In the genomic region with DNA sequence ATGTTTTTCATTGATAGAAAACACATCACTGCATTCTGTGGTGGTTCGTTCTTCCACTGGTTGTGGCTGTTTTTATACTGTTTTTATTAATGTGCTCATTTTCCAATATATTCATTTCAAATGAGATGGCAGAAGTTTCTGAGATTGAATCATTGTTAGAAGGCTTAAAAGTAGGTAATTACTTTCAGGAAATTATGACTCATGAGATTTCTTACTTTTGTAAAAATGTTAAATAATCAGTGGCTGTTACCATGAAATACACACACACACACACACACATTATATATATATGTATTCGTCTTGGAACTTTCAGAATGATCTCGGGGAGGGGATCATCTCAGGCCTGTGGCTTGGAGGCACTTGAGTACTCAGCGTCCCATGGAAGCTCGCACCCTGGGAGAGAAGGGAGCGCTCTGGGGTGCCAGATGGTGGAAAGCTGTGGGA, we compare ENCODE assay signal across 19 cellular contexts.
DNase-seq lines count a peak whose midpoint lies in the region; ATAC-seq, FAIRE-seq and TF ChIP-seq lines count a peak whose summit lies in the region.
"Had no signal": no experiment of that assay in that cellular context is flagged by ENCODE, and none has a peak within 500 bp of the region (broad histone marks: within the 10 kb centered on the region; RNA-seq: fewer than 3 reads in every experiment).

No MANE protein-coding gene starts in this region.

- TF ChIP-seq CTCF in lower leg skin (IDR thresholded peaks at IDR 0.05), result no peak

- intact Hi-C loops in lower leg skin (cut with DNase I; ENCODE audit: low total_unique reads), result no loop called here

- no peak for FAIRE-seq in frontal cortex (lab: Jason Lieb, UNC)

- H3K4me3 Mint-ChIP-seq in central memory CD8-positive, alpha-beta T cell, result no peak overlapping the region
- H3K4me3 Mint-ChIP-seq: nephron progenitor cell, T-cell had no signal

- H3K9me3 Mint-ChIP-seq in central memory CD8-positive, alpha-beta T cell, result no peaks in the 10 kb centered on the region
- H3K9me3 Mint-ChIP-seq: activated T-helper 2 cell treated with anti-CD3 and anti-CD28 coated beads, Interferon-gamma antibody, Interleukin-2, Interleukin-4, amounts not matched to agents 10 μg/mL and 5 μg/mL and 100 μg/mL, durations not matched to agents 14 hours and 24 hours and 36 hours had no signal

- no peak for TF ChIP-seq POLR2A in lower leg skin (IDR thresholded peaks at IDR 0.05)

- H3K4me3 ChIP-seq in lower leg skin (ENCODE audit: low read depth, poor library complexity, severe bottlenecking), result no peak overlapping the region
- H3K4me3 ChIP-seq: lung, right lobe of liver, upper lobe of left lung had no signal

- peaks cover 4% of the 10 kb centered on the region for H3K36me3 Mint-ChIP-seq in central memory CD8-positive, alpha-beta T cell (ENCODE audit: insufficient read depth)

- peaks cover 37% of the 10 kb centered on the region for H3K4me1 Mint-ChIP-seq in central memory CD8-positive, alpha-beta T cell
- H3K4me1 Mint-ChIP-seq: nephron progenitor cell had no signal

- DNase-seq in EH (ENCODE audit: low read depth), result peak; percentile 58
- DNase-seq in M059J (ENCODE audit: low read depth), result peak; percentile 34
- DNase-seq in central memory CD8-positive, alpha-beta T cell (ENCODE audit: low spot score in 2 of 2), result no peak
- DNase-seq in lung microvascular endothelial cell (ENCODE audit: low read depth in 2 of 2), result peak; percentile 7 to 71
- no peak for DNase-seq in lower leg skin (ENCODE audit: low spot score in 2 of 2)
- DNase-seq in frontal cortex (ENCODE audit: low spot score in 2 of 2), result no peak
- DNase-seq in COLO829 (ENCODE audit: low spot score), result no peak
- DNase-seq: GDM1; NCI-H2107; nephron progenitor cell; right lobe of liver; RPMI8226; stimulated activated CD4-positive, alpha-beta T cell treated with anti-CD3 and anti-CD28 coated beads, Interleukin-4, amount 100 ng/mL, for 24 hours; T-cell; upper lobe of left lung had no signal

- no peaks in the 10 kb centered on the region for H3K27me3 Mint-ChIP-seq in central memory CD8-positive, alpha-beta T cell
- H3K27me3 Mint-ChIP-seq: T-cell had no signal

- peak overlapping the region; percentile 67 for H3K27ac Mint-ChIP-seq in central memory CD8-positive, alpha-beta T cell (ENCODE audit: low read depth)
- H3K27ac Mint-ChIP-seq: activated T-helper 2 cell treated with anti-CD3 and anti-CD28 coated beads, Interferon-gamma antibody, Interleukin-2, Interleukin-4, amounts not matched to agents 10 μg/mL and 5 μg/mL and 100 μg/mL, durations not matched to agents 14 hours and 24 hours and 36 hours; nephron progenitor cell; T-cell had no signal

- no peak for ATAC-seq in central memory CD8-positive, alpha-beta T cell (replicated peaks; ENCODE audit: extremely low read depth, poor library complexity, severe bottlenecking)
- ATAC-seq in HG03442 (IDR thresholded peaks at IDR 0.05; ENCODE audit: unreplicated experiment), result no peak
- ATAC-seq: esophagus mucosa, right lobe of liver, T-cell had no signal

- WGBS in lower leg skin, 2 donors, result 74 to 83% methylated on average over 6 of the region's 6 CpGs

Comparison
In these comparisons a context has a peak if more than half of its experiments do, and no peak if none do; other contexts are left out.
1. DNase-seq: peak in EH (single experiment), M059J (single experiment) and lung microvascular endothelial cell (2 of 2); none in central memory CD8-positive, alpha-beta T cell (0 of 2), lower leg skin (0 of 2), frontal cortex (0 of 2) and COLO829 (single experiment).